ENCODE assay signal across 8 cellular contexts in genomic region chr10:102713483-102713813, GRCh38. TPM values are rescaled to one million over a fixed set of nuclear protein-coding genes. Genes with fewer than 3 reads are reported as not detected.
A peak's percentile ranks its signal among the peaks of the same experiment; 100 is the strongest.
DNase-seq lines count a peak whose midpoint lies in the region; ATAC-seq and TF ChIP-seq lines count a peak whose summit lies in the region.

No MANE protein-coding gene starts in this region.

- no peaks in the 10 kb centered on the region for H3K27me3 Mint-ChIP-seq in CD4-positive, alpha-beta memory T cell
- no peaks in the 10 kb centered on the region for H3K27me3 Mint-ChIP-seq in central memory CD8-positive, alpha-beta T cell

- in situ Hi-C loops in transverse colon (cut with MboI; ENCODE audit: low pct_ligation_motif_present in 1 of 4, low pct_unique_long_range_greater_than_20kb in 1 of 4, low sequenced_read_pairs in 3 of 4) = no loop called here

- intact Hi-C loops in CD4-positive, alpha-beta memory T cell (cut with micrococcal nuclease) = loop anchor here (5.0 to 10.0 kb wide), 2 partner anchors 561 to 651 kb away; partner anchors contain the start of genes NOLC1 and TAF5
- intact Hi-C loops in lower lobe of right lung (cut with DNase I) (no loop called here), transverse colon (cut with DNase I; ENCODE audit: low total_unique reads) (no loop called here)

- H3K27ac ChIP-seq in CD4-positive, alpha-beta memory T cell (ENCODE audit: low read depth, low read length) = peak overlapping the region; percentile 94
- H3K27ac ChIP-seq in MM.1S (ENCODE audit: low read length) = peak overlapping the region; percentile 78
- H3K27ac ChIP-seq in lower lobe of right lung = peak overlapping the region; percentile 85
- peak overlapping the region; percentile 89 to 94 (median 92) for H3K27ac ChIP-seq in transverse colon

- H3K36me3 ChIP-seq in CD4-positive, alpha-beta memory T cell (ENCODE audit: insufficient read depth, low read length) = no peaks in the 10 kb centered on the region
- no peaks in the 10 kb centered on the region for H3K36me3 ChIP-seq in MM.1S (replicated peaks; ENCODE audit: insufficient read depth, low read length)
- no peaks in the 10 kb centered on the region for H3K36me3 ChIP-seq in lower lobe of right lung
- no peaks in the 10 kb centered on the region for H3K36me3 ChIP-seq in transverse colon

- no peak for TF ChIP-seq EP300 in transverse colon (IDR thresholded peaks at IDR 0.05; ENCODE audit: low read depth)

- H3K4me1 ChIP-seq in CD4-positive, alpha-beta memory T cell (ENCODE audit: insufficient read depth, low read length) = peaks cover 33% of the 10 kb centered on the region
- H3K4me1 ChIP-seq in MM.1S (ENCODE audit: low read length) (peaks cover 11% of the 10 kb centered on the region), lower lobe of right lung (peaks cover 19% of the 10 kb centered on the region), transverse colon (peaks cover 0 to 17% (median 12%) of the 10 kb centered on the region in 4 donors)

- 1 to 6% methylated on average over 5 to 16 of the region's 16 CpGs for WGBS in transverse colon (ENCODE audit: low coverage in 1 of 2), 2 donors

- H3K4me3 Mint-ChIP-seq in CD4-positive, alpha-beta memory T cell = peak overlapping the region; percentile 90 to 98 (median 96)
- peak overlapping the region; percentile 97 for H3K4me3 Mint-ChIP-seq in central memory CD8-positive, alpha-beta T cell

- H3K9me3 ChIP-seq in CD4-positive, alpha-beta memory T cell (ENCODE audit: control insufficient read depth in 1 of 2, low read length in 2 of 2) = no peaks in the 10 kb centered on the region
- H3K9me3 ChIP-seq in MM.1S (replicated peaks; ENCODE audit: insufficient read depth, low read length) (no peaks in the 10 kb centered on the region), lower lobe of right lung (no peaks in the 10 kb centered on the region), transverse colon (no peaks in the 10 kb centered on the region)

- no peak for DNase-seq in CD4-positive, alpha-beta memory T cell
- no peak for DNase-seq in MM.1S
- no peak for DNase-seq in central memory CD8-positive, alpha-beta T cell (ENCODE audit: low spot score in 2 of 2)
- no peak for DNase-seq in lower lobe of right lung
- DNase-seq in transverse colon = no peak
- no peak for DNase-seq in NCI-H510A (lab: John Stamatoyannopoulos, UW)
- DNase-seq in GM03348 (ENCODE audit: low spot score) = no peak

- POLR2A ChIA-PET in CD4-positive, alpha-beta memory T cell (lab: Charles Lee; ENCODE audit: partially characterized antibody) = interaction anchor here (0.6 to 6.6 kb wide), 17 partner anchors 29 to 658 kb away, joined by 3 to 144 read pairs (median 8); partner anchors contain the start of genes NFKB2, SUFU, TRIM8 and WBP1L

- H3F3A ChIP-seq in MM.1S (ENCODE audit: insufficient read depth, low read length) = peaks cover 25% of the 10 kb centered on the region

- ATAC-seq in GM21367 (IDR thresholded peaks at IDR 0.05; ENCODE audit: unreplicated experiment) (peak; percentile 24), lower lobe of right lung (peak; percentile 75 to 82)
- ATAC-seq in central memory CD8-positive, alpha-beta T cell (replicated peaks; ENCODE audit: extremely low read depth, poor library complexity, severe bottlenecking) = peak; percentile 68

- H3K79me2 ChIP-seq in MM.1S (ENCODE audit: low read length) = peaks cover 92% of the 10 kb centered on the region

- H3K4me2 ChIP-seq in MM.1S (ENCODE audit: low read depth, low read length) = peak overlapping the region; percentile 73

- H3K9me3 Mint-ChIP-seq in CD4-positive, alpha-beta memory T cell = no peaks in the 10 kb centered on the region
- H3K9me3 Mint-ChIP-seq in central memory CD8-positive, alpha-beta T cell = no peaks in the 10 kb centered on the region

- no peaks in the 10 kb centered on the region for H3K9me2 ChIP-seq in MM.1S (replicated peaks; ENCODE audit: insufficient read depth, low read length)

- H3K4me1 Mint-ChIP-seq in CD4-positive, alpha-beta memory T cell = peaks cover 34 to 67% (median 41%) of the 10 kb centered on the region in 4 donors
- peaks cover 42% of the 10 kb centered on the region for H3K4me1 Mint-ChIP-seq in central memory CD8-positive, alpha-beta T cell

- peak overlapping the region; percentile 86 to 98 (median 96) for H3K27ac Mint-ChIP-seq in CD4-positive, alpha-beta memory T cell
- peak overlapping the region; percentile 93 for H3K27ac Mint-ChIP-seq in central memory CD8-positive, alpha-beta T cell (ENCODE audit: low read depth)

- no peaks in the 10 kb centered on the region for H3K27me3 ChIP-seq in CD4-positive, alpha-beta memory T cell (ENCODE audit: insufficient read depth, low read length)
- no peaks in the 10 kb centered on the region for H3K27me3 ChIP-seq in MM.1S (replicated peaks; ENCODE audit: insufficient read depth, low read length)
- no peaks in the 10 kb centered on the region for H3K27me3 ChIP-seq in lower lobe of right lung (ENCODE audit: low read depth)
- H3K27me3 ChIP-seq in transverse colon = no peaks in the 10 kb centered on the region

- H4K20me1 ChIP-seq in MM.1S (ENCODE audit: insufficient read depth, low read length) = no peaks in the 10 kb centered on the region; the same call in 1 of the 2 replicates

- H3K36me3 Mint-ChIP-seq in CD4-positive, alpha-beta memory T cell = peaks cover 6 to 16% of the 10 kb centered on the region in 2 donors
- peaks cover 12% of the 10 kb centered on the region for H3K36me3 Mint-ChIP-seq in central memory CD8-positive, alpha-beta T cell (ENCODE audit: insufficient read depth)

- TF ChIP-seq CTCF in MM.1S (IDR thresholded peaks at IDR 0.05; ENCODE audit: low read length) (no peak), lower lobe of right lung (IDR thresholded peaks at IDR 0.05) (no peak), transverse colon (IDR thresholded peaks at IDR 0.05) (no peak)

- H2AFZ ChIP-seq in MM.1S (ENCODE audit: low read length) = peak overlapping the region; percentile 96

- H3K4me3 ChIP-seq in CD4-positive, alpha-beta memory T cell (ENCODE audit: low read length in 2 of 2) = peak overlapping the region; percentile 74 to 89
- H3K4me3 ChIP-seq in MM.1S (ENCODE audit: low read length) (peak overlapping the region; percentile 99), lower lobe of right lung (peak overlapping the region; percentile 99), transverse colon (peak overlapping the region; percentile 85 to 96 (median 88))

- TF ChIP-seq POLR2A in transverse colon (IDR thresholded peaks at IDR 0.05) = no peak

- peak overlapping the region; percentile 94 for H3K9ac ChIP-seq in MM.1S (ENCODE audit: low read length)

- CTCF ChIA-PET in CD4-positive, alpha-beta memory T cell (lab: Charles Lee; ENCODE audit: partially characterized antibody) = interaction anchor here (0.8 to 3.6 kb wide), 10 partner anchors 11 to 581 kb away, joined by 3 to 22 read pairs (median 6); partner anchors contain the start of genes ACTR1A, PPRC1, SUFU and TRIM8

RNA-seq across cellular contexts. Expression of gene ARL3, which starts 0.7 kb away (rescaled TPM):
- total RNA-seq in CD4-positive, alpha-beta memory T cell = 1 to 10 TPM; 3.7 to 4.0 TPM
- polyA plus RNA-seq in CD4-positive, alpha-beta memory T cell = 1 to 10 TPM; 5.8 to 7.3 TPM
- 7.3 TPM for total RNA-seq in lower lobe of right lung
- 1 to 10 TPM; 2.2 to 3.4 (median 2.8) TPM for total RNA-seq in transverse colon

RNA-seq across cellular contexts. Expression of gene SFXN2, which starts 1.0 kb away (rescaled TPM):
- total RNA-seq in CD4-positive, alpha-beta memory T cell = 10 to 100 TPM; 20.2 to 21.7 TPM
- polyA plus RNA-seq in CD4-positive, alpha-beta memory T cell = 10 to 100 TPM in 1 of 2 donors, 1 to 10 TPM in 1; 9.5 to 11.4 TPM
- 10.0 TPM for total RNA-seq in lower lobe of right lung
- total RNA-seq in transverse colon = 10 to 100 TPM in 2 of 4 donors, 1 to 10 TPM in 2; 2.1 to 64.9 (median 7.3) TPM

RNA-seq across cellular contexts. Expression of gene WBP1L, which starts 30.3 kb away (rescaled TPM):
- total RNA-seq in CD4-positive, alpha-beta memory T cell = 10 to 100 TPM; 39.3 to 41.1 TPM
- polyA plus RNA-seq in CD4-positive, alpha-beta memory T cell = 10 to 100 TPM; 25.7 to 34.3 TPM
- 44.5 TPM for total RNA-seq in lower lobe of right lung
- total RNA-seq in transverse colon = 100 to 1,000 TPM in 2 of 4 donors, 10 to 100 TPM in 2; 68.9 to 168 (median 129) TPM

Comparison
In these comparisons a context has a peak if more than half of its experiments do, and no peak if none do; other contexts are left out.
1. ATAC-seq: peak in every context shown above with its lines; median percentile 78 in lower lobe of right lung; 68 in central memory CD8-positive, alpha-beta T cell; 24 in GM21367.